In the genomic region with DNA sequence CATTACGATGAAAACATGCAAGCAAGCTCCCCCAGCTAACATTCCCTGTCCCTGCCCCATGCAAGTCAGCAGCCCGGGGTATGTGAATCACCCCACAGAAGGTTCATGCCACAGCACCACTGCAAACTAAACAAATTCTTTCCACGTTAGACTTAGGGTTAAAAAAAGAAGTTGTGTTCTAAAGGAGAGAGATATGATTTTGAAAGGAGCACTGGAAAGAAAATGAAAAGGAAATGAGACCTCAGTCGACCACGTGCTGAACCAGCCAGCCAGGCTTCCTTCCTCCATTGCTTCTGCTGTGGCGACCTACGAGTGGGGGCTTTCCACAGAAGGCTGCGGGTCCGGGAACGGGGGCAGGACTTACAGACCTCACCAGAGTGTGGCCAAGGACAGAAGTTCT, we compare ENCODE assay signal across 8 cellular contexts. TPM values are rescaled to one million over a fixed set of nuclear protein-coding genes. Genes with fewer than 3 reads are reported as not detected.
A peak's percentile ranks its signal among the peaks of the same experiment; 100 is the strongest.
DNase-seq lines count a peak whose midpoint lies in the region; TF ChIP-seq lines count a peak whose summit lies in the region.

No MANE protein-coding gene starts in this region.

- DNase-seq in AG04449 (ENCODE audit: low read depth, low spot score) (peak; percentile 95), HT1080 (ENCODE audit: low read depth) (peak; percentile 59), hepatic stellate cell (ENCODE audit: low spot score) (peak; percentile 93), NCI-H1092 treated with DMSO at 0.1 percent for 48 hours (lab: John Stamatoyannopoulos, UW) (no peak), globus pallidus (ENCODE audit: low spot score) (no peak), NCI-H2081 treated with DMSO at 0.1 percent for 48 hours (lab: John Stamatoyannopoulos, UW) (no peak)
- peak; percentile 83 for DNase-seq in activated effector memory CD4-positive, alpha-beta T cell treated with anti-CD3 and anti-CD28 coated beads, Interleukin-2, amount 50 U/mL, for 16 hours

- no peaks in the 10 kb centered on the region for H3K27me3 ChIP-seq in stomach smooth muscle (ENCODE audit: control insufficient read depth in 1 of 2, insufficient read depth in 2 of 2, low read length in 2 of 2)

- CTCF ChIA-PET in AG04449 (lab: Yijun Ruan, JAX): interaction anchor here (1.2 to 1.6 kb wide), 2 partner anchors 12 to 101 kb away, joined by 3 to 5 read pairs; no protein-coding TSS in a partner anchor

- peak overlapping the region; percentile 31 for H3K27ac ChIP-seq in stomach smooth muscle (ENCODE audit: low read length)

- no peaks in the 10 kb centered on the region for H3K36me3 ChIP-seq in stomach smooth muscle (ENCODE audit: control insufficient read depth in 2 of 2, insufficient read depth in 2 of 2, low read length in 2 of 2)

- H3K4me1 ChIP-seq in stomach smooth muscle (ENCODE audit: control insufficient read depth, insufficient read depth, low read length): peaks cover 8% of the 10 kb centered on the region

- H3K9ac ChIP-seq in stomach smooth muscle (ENCODE audit: low read length in 2 of 2): no peak overlapping the region

- no peaks in the 10 kb centered on the region for H3K9me3 ChIP-seq in stomach smooth muscle (ENCODE audit: control insufficient read depth in 2 of 2, low read length in 2 of 2)

- no peak for TF ChIP-seq CTCF in AG04449 (IDR thresholded peaks at IDR 0.05; ENCODE audit: insufficient read depth, low read length, missing control alignments)

- POLR2A ChIA-PET in AG04449 (lab: Yijun Ruan, JAX): interaction anchor here (0.6 to 1.1 kb wide), 4 partner anchors 16 to 462 kb away, joined by 3 read pairs; no protein-coding TSS in a partner anchor

- H3K4me3 ChIP-seq in AG04449 (ENCODE audit: low read depth, low read length): no peak overlapping the region
- peak overlapping the region; percentile 9 to 54 for H3K4me3 ChIP-seq in stomach smooth muscle (ENCODE audit: low read length in 2 of 2)

RNA-seq across cellular contexts. Expression of a gene that starts 52.0 kb away (rescaled TPM):
- 89.0 and 111 TPM in 2 replicates for total RNA-seq in HT1080 (2014; rRNA removed; shearing (Covaris generic))
- polyA plus RNA-seq in HT1080 (2015; cell fraction: cytosol; rRNA removed): 113 and 137 TPM in 2 replicates
- 70.4 and 93.2 TPM in 2 replicates for polyA plus RNA-seq in HT1080 (2015; cell fraction: nucleus; rRNA removed)

Comparison
In these comparisons a context has a peak if more than half of its experiments do, and no peak if none do; other contexts are left out.
1. DNase-seq: peak in AG04449 (single experiment), HT1080 (single experiment), activated effector memory CD4-positive, alpha-beta T cell treated with anti-CD3 and anti-CD28 coated beads, Interleukin-2, amount 50 U/mL, for 16 hours (single experiment) and hepatic stellate cell (single experiment); none in NCI-H1092 treated with DMSO at 0.1 percent for 48 hours (single experiment), globus pallidus (single experiment) and NCI-H2081 treated with DMSO at 0.1 percent for 48 hours (single experiment).